In the genomic region with DNA sequence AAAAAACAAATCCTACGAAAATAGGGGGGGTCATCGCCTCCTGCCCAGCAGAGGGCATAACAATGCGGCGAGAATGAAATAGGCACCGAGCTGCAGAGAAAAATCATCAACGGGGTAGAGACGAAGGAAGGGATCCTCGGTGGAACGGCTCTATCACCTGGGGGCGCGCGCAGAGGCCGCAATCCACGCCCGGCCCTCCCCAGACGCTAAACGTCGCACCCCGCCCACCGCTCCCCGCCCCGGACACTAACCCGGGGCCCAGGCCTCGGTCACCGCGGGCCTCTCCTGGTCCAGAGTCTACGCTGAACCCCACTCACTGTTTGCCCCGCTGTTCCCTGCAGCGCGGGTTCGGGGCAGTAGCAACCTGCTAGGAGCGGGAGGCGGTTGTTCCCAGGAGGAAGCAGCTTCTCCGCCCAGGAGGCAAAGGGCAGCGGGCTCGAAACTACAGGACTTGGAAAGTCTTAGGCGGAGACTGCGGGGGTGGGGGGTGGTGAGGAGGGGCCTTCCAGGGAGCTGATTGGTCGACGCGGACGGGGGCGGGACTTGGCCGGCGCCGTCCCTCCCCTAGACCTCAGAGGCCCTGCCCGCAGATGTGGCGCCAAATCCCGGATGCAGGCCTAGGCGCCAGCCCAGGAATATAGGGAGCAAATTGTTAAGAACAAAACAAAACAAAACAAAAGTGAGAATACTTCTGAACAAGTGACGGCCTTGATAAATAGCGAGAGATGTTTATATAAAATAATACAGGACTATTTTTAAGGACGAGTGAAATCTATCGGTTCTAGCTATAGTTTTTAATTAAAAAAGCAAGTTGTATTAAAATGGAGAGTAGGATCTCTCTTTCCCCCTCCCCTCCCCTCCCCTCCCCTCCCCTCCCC, we compare ENCODE assay signal across 8 cellular contexts. TPM values are rescaled to one million over a fixed set of nuclear protein-coding genes. Genes with fewer than 3 reads are reported as not detected.
DNase-seq lines count a peak whose midpoint lies in the region; ATAC-seq, FAIRE-seq and TF ChIP-seq lines count a peak whose summit lies in the region.

A gene with protein sequence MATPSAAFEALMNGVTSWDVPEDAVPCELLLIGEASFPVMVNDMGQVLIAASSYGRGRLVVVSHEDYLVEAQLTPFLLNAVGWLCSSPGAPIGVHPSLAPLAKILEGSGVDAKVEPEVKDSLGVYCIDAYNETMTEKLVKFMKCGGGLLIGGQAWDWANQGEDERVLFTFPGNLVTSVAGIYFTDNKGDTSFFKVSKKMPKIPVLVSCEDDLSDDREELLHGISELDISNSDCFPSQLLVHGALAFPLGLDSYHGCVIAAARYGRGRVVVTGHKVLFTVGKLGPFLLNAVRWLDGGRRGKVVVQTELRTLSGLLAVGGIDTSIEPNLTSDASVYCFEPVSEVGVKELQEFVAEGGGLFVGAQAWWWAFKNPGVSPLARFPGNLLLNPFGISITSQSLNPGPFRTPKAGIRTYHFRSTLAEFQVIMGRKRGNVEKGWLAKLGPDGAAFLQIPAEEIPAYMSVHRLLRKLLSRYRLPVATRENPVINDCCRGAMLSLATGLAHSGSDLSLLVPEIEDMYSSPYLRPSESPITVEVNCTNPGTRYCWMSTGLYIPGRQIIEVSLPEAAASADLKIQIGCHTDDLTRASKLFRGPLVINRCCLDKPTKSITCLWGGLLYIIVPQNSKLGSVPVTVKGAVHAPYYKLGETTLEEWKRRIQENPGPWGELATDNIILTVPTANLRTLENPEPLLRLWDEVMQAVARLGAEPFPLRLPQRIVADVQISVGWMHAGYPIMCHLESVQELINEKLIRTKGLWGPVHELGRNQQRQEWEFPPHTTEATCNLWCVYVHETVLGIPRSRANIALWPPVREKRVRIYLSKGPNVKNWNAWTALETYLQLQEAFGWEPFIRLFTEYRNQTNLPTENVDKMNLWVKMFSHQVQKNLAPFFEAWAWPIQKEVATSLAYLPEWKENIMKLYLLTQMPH (minus strand): TSS at position 467 of the 878 bp plus-strand sequence. CDS start 25,568 bp downstream, outside the sequence.

- BruUV-seq in HepG2 (replicated peaks; lab: Mats Ljungman, UMichigan) = no TSS peak

- DNase-seq in NCI-H526 (lab: John Stamatoyannopoulos, UW) (peak; percentile 91 to 98), HepG2 (ENCODE audit: low spot score) (peak; percentile 96)
- peak; percentile 76 to 85 for DNase-seq in activated CD4-positive, alpha-beta T cell treated with anti-CD3 and anti-CD28 coated beads, Interleukin-2, amount 50 U/mL, for 24 hours (ENCODE audit: low read depth in 1 of 2, low spot score in 1 of 2)
- DNase-seq in stimulated activated CD4-positive, alpha-beta T cell treated with anti-CD3 and anti-CD28 coated beads, Interleukin-4, amount 100 ng/mL, for 1 hour = peak; percentile 93

- POLR2A ChIA-PET in HepG2 (lab: Yijun Ruan, JAX) = interaction anchor here (0.9 to 9.4 kb wide), 16 partner anchors 10 to 130 kb away, joined by 3 to 174 read pairs (median 5); no protein-coding TSS in a partner anchor

- peak within 1 kb of the TSS; percentile 95 for H3K9ac ChIP-seq in HepG2 (ENCODE audit: insufficient read depth, low read depth, low read length)

- in situ Hi-C loops in HepG2 (cut with HindIII; ENCODE audit: extremely low pct_ligation_motif_present, low pct_unique_long_range_greater_than_20kb) = loop anchor here (25.0 kb wide), 1 partner anchor 515 kb away; a partner anchor contains a TSS

- H3K4me3 Mint-ChIP-seq in dendritic cell treated with granulocyte-macrophage colony-stimulating factor and Interleukin-4, amounts not matched to agents 40 ng/mL and 50 ng/mL, for 4 days = peak within 1 kb of the TSS; percentile 89

- peak within 1 kb of the TSS; percentile 80 to 97 (median 90) for H3K4me3 ChIP-seq in HepG2 (replicated peaks in 1 of 3; ENCODE audit: insufficient read depth in 1 of 3, low read depth in 2 of 3, low read length in 3 of 3)

- TF ChIP-seq POLR2A in HepG2 (IDR thresholded peaks at IDR 0.05; ENCODE audit: insufficient read depth in 1 of 2, low read depth in 2 of 2, low read length in 2 of 2) = peak; percentile 78 to 88

- no peak within 1 kb of the TSS for H2AFZ ChIP-seq in HepG2 (ENCODE audit: low read length)

- H4K20me1 ChIP-seq in HepG2 (ENCODE audit: insufficient read depth, low read length) = 0 out of 2 replicates have a peak, but pooled peaks cover 4% of the 10 kb centered on the region

- 2% methylated on average over 21 of the region's 54 CpGs for WGBS in HepG2 (ENCODE audit: low lambda C conversion rate)

- peak; percentile 52 for TF ChIP-seq RAD21 in HepG2 (CRISPR knock-in tag; IDR thresholded peaks at IDR 0.05)

- peaks cover 66% of the 10 kb centered on the region for H3K4me1 ChIP-seq in HepG2 (ENCODE audit: insufficient read depth, low read length)

- intact Hi-C loops in dendritic cell treated with granulocyte-macrophage colony-stimulating factor and Interleukin-4, amounts not matched to agents 40 ng/mL and 50 ng/mL, for 4 days (cut with micrococcal nuclease) = no loop called here
- intact Hi-C loops in HepG2 (cut with micrococcal nuclease; ENCODE audit: unreplicated experiment) = loop anchor here (1.0 to 5.0 kb wide), 3 partner anchors 57 to 110 kb away; no protein-coding TSS in a partner anchor

- TF ChIP-seq EP300 in HepG2 (IDR thresholded peaks at IDR 0.05; ENCODE audit: low read depth in 2 of 2, low read length in 2 of 2) (peak; percentile 67 to 79; a peak in 3 of 4 replicates), HepG2 (CRISPR knock-in tag; IDR thresholded peaks at IDR 0.05; ENCODE audit: borderline replicate concordance) (peak; percentile 82; the same call in 1 of the 2 replicates)

- H3K36me3 ChIP-seq in HepG2 (replicated peaks in 1 of 2; ENCODE audit: control insufficient read depth in 1 of 2, insufficient read depth in 2 of 2, low read length in 2 of 2) = peaks cover 0 to 3% of the 10 kb centered on the region in 2 experiments; a peak in 1 of 5 replicates

- H3K36me3 Mint-ChIP-seq in dendritic cell treated with granulocyte-macrophage colony-stimulating factor and Interleukin-4, amounts not matched to agents 40 ng/mL and 50 ng/mL, for 4 days (ENCODE audit: low read depth) = peaks cover 7% of the 10 kb centered on the region

- H3K79me2 ChIP-seq in HepG2 (ENCODE audit: insufficient read depth, low read length) = peaks cover 46% of the 10 kb centered on the region

- H3K27ac Mint-ChIP-seq in dendritic cell treated with granulocyte-macrophage colony-stimulating factor and Interleukin-4, amounts not matched to agents 40 ng/mL and 50 ng/mL, for 4 days = peak within 1 kb of the TSS; percentile 88

- H3K27me3 ChIP-seq in HepG2 (ENCODE audit: control insufficient read depth in 1 of 2, insufficient read depth in 2 of 2, low read length in 2 of 2) = no peaks in the 10 kb centered on the region; a peak in 1 of 5 replicates

- no peaks in the 10 kb centered on the region for H3K9me3 ChIP-seq in HepG2 (ENCODE audit: low read length)

- H3K27ac ChIP-seq in C4-2B = peak within 1 kb of the TSS; percentile 83
- peak within 1 kb of the TSS; percentile 99 for H3K27ac ChIP-seq in HepG2 (ENCODE audit: extremely low read length, insufficient read depth, low read length)

- peaks cover 2% of the 10 kb centered on the region for H3K27me3 Mint-ChIP-seq in dendritic cell treated with granulocyte-macrophage colony-stimulating factor and Interleukin-4, amounts not matched to agents 40 ng/mL and 50 ng/mL, for 4 days

- H3K4me2 ChIP-seq in HepG2 (ENCODE audit: low read depth, low read length) = peak within 1 kb of the TSS; percentile 89

- peaks cover 22% of the 10 kb centered on the region for H3K4me1 Mint-ChIP-seq in dendritic cell treated with granulocyte-macrophage colony-stimulating factor and Interleukin-4, amounts not matched to agents 40 ng/mL and 50 ng/mL, for 4 days (ENCODE audit: low read depth)

- H3K9me3 Mint-ChIP-seq in dendritic cell treated with granulocyte-macrophage colony-stimulating factor and Interleukin-4, amounts not matched to agents 40 ng/mL and 50 ng/mL, for 4 days = no peaks in the 10 kb centered on the region

- CTCF ChIA-PET in HepG2 (lab: Yijun Ruan, JAX; ENCODE audit: low intra/inter-chr PET ratio, low total read pairs) = interaction anchor here (1.2 kb wide), 1 partner anchor 125 kb away, joined by 4 read pairs; no protein-coding TSS in a partner anchor

- FAIRE-seq in HepG2 (lab: Jason Lieb, UNC) = peak; percentile 79

- ATAC-seq in GM19324 (IDR thresholded peaks at IDR 0.05; ENCODE audit: low FRiP score, unreplicated experiment) (peak; percentile 96), HG03469 (IDR thresholded peaks at IDR 0.05; ENCODE audit: unreplicated experiment) (peak; percentile 74), HepG2 (peak; percentile 85)

- peak; percentile 63 for TF ChIP-seq CTCF in C4-2B (conservative IDR thresholded peaks at IDR 0.05)
- peak; percentile 62 for TF ChIP-seq CTCF in HepG2 (CRISPR knock-in tag; IDR thresholded peaks at IDR 0.05)

TF ChIP-seq in HepG2, 621 proteins besides CTCF, POLR2A, EP300 and RAD21 (continues in another document):
- TF ChIP-seq HMG20B (CRISPR knock-in tag; conservative IDR thresholded peaks at IDR 0.05) = peak; percentile 78; the same call in 1 of the 2 replicates
- TF ChIP-seq ZNF703 (CRISPR knock-in tag; IDR thresholded peaks at IDR 0.05; ENCODE audit: borderline replicate concordance) = 0 out of 2 replicates have a peak, but pooled peaks have one; percentile 32

RNA-seq across cellular contexts. Expression of the gene that starts here (rescaled TPM):
- 101 and 124 TPM in 2 replicates for total RNA-seq in HepG2 (2016; rRNA removed; fragmentation: Illumina TruSeq; extraction: Trizol)
- 3.7 and 4.9 TPM in 2 replicates for total RNA-seq in HepG2 (2016; cell fraction: cytosol; rRNA removed; fragmentation: Illumina TruSeq; extraction: Trizol; ENCODE audit: low read depth)
- 101 and 104 TPM in 2 replicates for total RNA-seq in HepG2 (2016; cell fraction: insoluble cytoplasmic fraction; rRNA removed; fragmentation: Illumina TruSeq; extraction: Trizol)
- 19.6 and 22.3 TPM in 2 replicates for total RNA-seq in HepG2 (2016; cell fraction: membrane; rRNA removed; fragmentation: Illumina TruSeq; extraction: Trizol)
- 68.3 and 72.5 TPM in 2 replicates for total RNA-seq in HepG2 (2016; cell fraction: nucleus; rRNA removed; fragmentation: Illumina TruSeq; extraction: Trizol)
- polyA plus RNA-seq in HepG2 (2011; rRNA removed) = 36.2 and 40.0 TPM in 2 replicates
- polyA plus RNA-seq in HepG2 (2011; cell fraction: cytosol; rRNA removed) = 25.8 and 27.9 TPM in 2 replicates
- 28.0 and 33.8 TPM in 2 replicates for polyA plus RNA-seq in HepG2 (2011; cell fraction: nucleus; rRNA removed)
- polyA plus RNA-seq in HepG2 (2012) = 62.6 and 65.1 TPM in 2 replicates
- polyA plus RNA-seq in HepG2 (2016; cell fraction: cytosol; fragmentation: Illumina TruSeq; extraction: Trizol; ENCODE audit: low read depth) = 1.7 and 2.1 TPM in 2 replicates
- 67.8 and 76.7 TPM in 2 replicates for polyA plus RNA-seq in HepG2 (2016; cell fraction: insoluble cytoplasmic fraction; fragmentation: Illumina TruSeq; extraction: Trizol; ENCODE audit: low read depth)
- 4.5 and 5.8 TPM in 2 replicates for polyA plus RNA-seq in HepG2 (2016; cell fraction: membrane; fragmentation: Illumina TruSeq; extraction: Trizol; ENCODE audit: low read depth)
- 55.2 and 55.9 TPM in 2 replicates for polyA plus RNA-seq in HepG2 (2016; cell fraction: nucleus; fragmentation: Illumina TruSeq; extraction: Trizol; ENCODE audit: insufficient read depth, low read depth)
- 43.9 and 200 TPM in 2 replicates for polyA minus RNA-seq in HepG2 (2011; rRNA and poly(A)+ RNA removed; ENCODE audit: low replicate concordance)
- polyA minus RNA-seq in HepG2 (2011; cell fraction: cytosol; rRNA and poly(A)+ RNA removed) = 52.7 and 61.0 TPM in 2 replicates
- polyA minus RNA-seq in HepG2 (2011; cell fraction: nucleus; rRNA and poly(A)+ RNA removed) = 51.2 and 68.0 TPM in 2 replicates

Comparison
In these comparisons a context has a peak if more than half of its experiments do, and no peak if none do; other contexts are left out.
1. Peak in every context shown above with its lines: DNase-seq, ATAC-seq, H3K4me3 ChIP-seq and H3K27ac ChIP-seq.